1 cellular context compared by ENCODE assay signal in the genomic region with DNA sequence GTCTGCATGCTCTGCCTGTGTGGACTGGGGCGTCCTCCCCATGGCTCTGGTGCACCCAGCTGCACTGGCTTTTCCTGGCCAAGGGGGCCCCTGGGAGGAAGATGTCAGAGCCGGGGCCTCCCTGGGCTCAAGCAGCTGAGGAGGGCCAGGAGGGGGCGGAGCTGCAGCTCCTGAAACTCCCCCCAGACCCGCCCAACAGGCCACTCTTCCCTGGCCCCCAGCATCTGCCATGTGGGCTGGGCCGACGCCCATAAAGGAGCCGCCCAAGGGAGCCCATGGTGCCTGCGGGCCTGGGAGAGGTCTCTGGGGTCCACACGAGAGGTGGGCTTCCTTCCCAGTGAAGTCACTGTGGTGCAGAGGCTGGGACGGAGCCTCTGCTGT.
TF ChIP-seq lines count a peak whose summit lies in the region.

No MANE protein-coding gene starts in this region.

TF ChIP-seq in K562, 482 proteins besides CTCF, POLR2A, EP300 and RAD21:
- TF ChIP-seq, protein P1, sequence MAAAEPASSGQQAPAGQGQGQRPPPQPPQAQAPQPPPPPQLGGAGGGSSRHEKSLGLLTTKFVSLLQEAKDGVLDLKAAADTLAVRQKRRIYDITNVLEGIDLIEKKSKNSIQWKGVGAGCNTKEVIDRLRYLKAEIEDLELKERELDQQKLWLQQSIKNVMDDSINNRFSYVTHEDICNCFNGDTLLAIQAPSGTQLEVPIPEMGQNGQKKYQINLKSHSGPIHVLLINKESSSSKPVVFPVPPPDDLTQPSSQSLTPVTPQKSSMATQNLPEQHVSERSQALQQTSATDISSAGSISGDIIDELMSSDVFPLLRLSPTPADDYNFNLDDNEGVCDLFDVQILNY (CRISPR knock-in tag; IDR thresholded peaks at IDR 0.05): no peak
- TF ChIP-seq ZBTB7A (IDR thresholded peaks at IDR 0.05; ENCODE audit: borderline replicate concordance, control insufficient read depth, low read depth, low read length): peak; percentile 26; the same call in 1 of the 2 replicates
